19 cellular contexts compared by ENCODE assay signal in genomic region chr14:68254669-68255527, GRCh38.
DNase-seq lines count a peak whose midpoint lies in the region; FAIRE-seq and TF ChIP-seq lines count a peak whose summit lies in the region.
"Had no signal": no experiment of that assay in that cellular context is flagged by ENCODE, and none has a peak within 500 bp of the region (broad histone marks: within the 10 kb centered on the region; RNA-seq: fewer than 3 reads in every experiment).

No MANE protein-coding gene starts in this region.

- POLR2A ChIA-PET in A673 (lab: Charles Lee; ENCODE audit: low non-redundant PET) = no interaction called here

- CTCF ChIA-PET in A673 (lab: Charles Lee) = no interaction called here

- peak; percentile 56 for DNase-seq in EH (ENCODE audit: low read depth)
- no peak for DNase-seq in osteocyte (ENCODE audit: extremely low spot score, unreplicated experiment)
- no peak for DNase-seq in RCC 7860 (ENCODE audit: low spot score)
- DNase-seq in A673 (ENCODE audit: low spot score) = no peak
- no peak for DNase-seq in testis
- no peak for DNase-seq in NCI-H1930 (lab: John Stamatoyannopoulos, UW)
- DNase-seq: activated CD4-positive, alpha-beta T cell treated with anti-CD3 and anti-CD28 coated beads, Interleukin-2, amount 50 U/mL, for 48 hours; AML-193; anterior cingulate cortex; DMS53; esophagus squamous epithelium; hippocampal formation; MM.1S; NCI-H2081 treated with DMSO at 0.1 percent for 48 hours; SHP77; T1000 had no signal

- H3K9me3 Mint-ChIP-seq in dendritic cell treated with granulocyte-macrophage colony-stimulating factor and Interleukin-4, amounts not matched to agents 40 ng/mL and 50 ng/mL, for 4 days = no peaks in the 10 kb centered on the region
- H3K9me3 Mint-ChIP-seq in osteocyte (ENCODE audit: unreplicated experiment) = no peaks in the 10 kb centered on the region

- peak overlapping the region; percentile 1 for H3K27ac Mint-ChIP-seq in dendritic cell treated with granulocyte-macrophage colony-stimulating factor and Interleukin-4, amounts not matched to agents 40 ng/mL and 50 ng/mL, for 4 days
- H3K27ac Mint-ChIP-seq in osteocyte (ENCODE audit: unreplicated experiment) = peak overlapping the region; percentile 75

- TF ChIP-seq POLR2A in testis (IDR thresholded peaks at IDR 0.05) = no peak

- no peaks in the 10 kb centered on the region for H3K36me3 ChIP-seq in HUES6 (ENCODE audit: control insufficient read depth, insufficient read depth, low read length)
- H3K36me3 ChIP-seq in A673 (ENCODE audit: insufficient read depth, low read length, poor library complexity, severe bottlenecking) = no peaks in the 10 kb centered on the region
- no peaks in the 10 kb centered on the region for H3K36me3 ChIP-seq in testis (ENCODE audit: low read depth, missing control alignments)
- H3K36me3 ChIP-seq: esophagus squamous epithelium had no signal

- peaks cover 23% of the 10 kb centered on the region for H3K4me1 Mint-ChIP-seq in dendritic cell treated with granulocyte-macrophage colony-stimulating factor and Interleukin-4, amounts not matched to agents 40 ng/mL and 50 ng/mL, for 4 days (ENCODE audit: low read depth)
- peaks cover 57% of the 10 kb centered on the region for H3K4me1 Mint-ChIP-seq in osteocyte (ENCODE audit: unreplicated experiment)

- no peak overlapping the region for H3K4me3 Mint-ChIP-seq in dendritic cell treated with granulocyte-macrophage colony-stimulating factor and Interleukin-4, amounts not matched to agents 40 ng/mL and 50 ng/mL, for 4 days
- no peak overlapping the region for H3K4me3 Mint-ChIP-seq in osteocyte (ENCODE audit: unreplicated experiment)

- H3K36me3 Mint-ChIP-seq in dendritic cell treated with granulocyte-macrophage colony-stimulating factor and Interleukin-4, amounts not matched to agents 40 ng/mL and 50 ng/mL, for 4 days (ENCODE audit: low read depth) = no peaks in the 10 kb centered on the region
- no peaks in the 10 kb centered on the region for H3K36me3 Mint-ChIP-seq in osteocyte (ENCODE audit: unreplicated experiment)

- H3K4me1 ChIP-seq in HUES6 (ENCODE audit: control insufficient read depth, insufficient read depth, low read length) = peaks cover 67% of the 10 kb centered on the region
- peaks cover 10% of the 10 kb centered on the region for H3K4me1 ChIP-seq in A673 (ENCODE audit: insufficient read depth, low read length, poor library complexity, severe bottlenecking)
- H3K4me1 ChIP-seq in testis = peaks cover 17% of the 10 kb centered on the region

- H3K27me3 ChIP-seq in HUES6 (ENCODE audit: control insufficient read depth, insufficient read depth, low read length) = no peaks in the 10 kb centered on the region
- no peaks in the 10 kb centered on the region for H3K27me3 ChIP-seq in A673 (replicated peaks; ENCODE audit: insufficient read depth, low read depth, low read length, poor library complexity)
- no peaks in the 10 kb centered on the region for H3K27me3 ChIP-seq in testis
- H3K27me3 ChIP-seq: esophagus squamous epithelium had no signal

- no TSS peak for BruUV-seq in A673 (replicated peaks; lab: Mats Ljungman, UMichigan)

- WGBS in testis, 2 donors = 91 to 100% methylated on average over 1 of the region's 1 CpG

- no peaks in the 10 kb centered on the region for H3K9me3 ChIP-seq in HUES6 (ENCODE audit: control insufficient read depth, insufficient read depth, low read depth, low read length)
- no peaks in the 10 kb centered on the region for H3K9me3 ChIP-seq in A673 (ENCODE audit: low read depth, low read length, poor library complexity, severe bottlenecking)
- no peaks in the 10 kb centered on the region for H3K9me3 ChIP-seq in testis
- H3K9me3 ChIP-seq: esophagus squamous epithelium had no signal

- H3K27me3 Mint-ChIP-seq in dendritic cell treated with granulocyte-macrophage colony-stimulating factor and Interleukin-4, amounts not matched to agents 40 ng/mL and 50 ng/mL, for 4 days = no peaks in the 10 kb centered on the region
- H3K27me3 Mint-ChIP-seq in osteocyte (ENCODE audit: unreplicated experiment) = no peaks in the 10 kb centered on the region

- TF ChIP-seq CTCF in osteocyte (IDR thresholded peaks at IDR 0.05) (no peak), A673 (conservative IDR thresholded peaks at IDR 0.05; ENCODE audit: low read depth, low read length) (no peak), testis (IDR thresholded peaks at IDR 0.05) (no peak)

- intact Hi-C loops in dendritic cell treated with granulocyte-macrophage colony-stimulating factor and Interleukin-4, amounts not matched to agents 40 ng/mL and 50 ng/mL, for 4 days (cut with micrococcal nuclease) = loop anchor here (10.0 kb wide), 1 partner anchor 110 kb away; no protein-coding TSS in a partner anchor
- intact Hi-C loops in A673 (cut with micrococcal nuclease; ENCODE audit: unreplicated experiment) = no loop called here
- intact Hi-C loops in testis (cut with DNase I; ENCODE audit: low total_unique reads) = no loop called here

- H3K9ac ChIP-seq in HUES6 (ENCODE audit: low read length) = no peak overlapping the region

- H3K4me3 ChIP-seq in HUES6 (ENCODE audit: low read depth, low read length) (no peak overlapping the region), A673 (ENCODE audit: low read depth, low read length, poor library complexity, severe bottlenecking) (no peak overlapping the region), testis (no peak overlapping the region)
- H3K4me3 ChIP-seq: coronary artery, esophagus squamous epithelium had no signal

- FAIRE-seq in RCC 7860 (lab: Jason Lieb, UNC) = no peak

- peak overlapping the region; percentile 42; the same call in 1 of the 2 replicates for H3K27ac ChIP-seq in HUES6 (ENCODE audit: low read depth, low read length)
- H3K27ac ChIP-seq in A673 (ENCODE audit: low read depth, low read length, poor library complexity, severe bottlenecking) = no peak overlapping the region
- no peak overlapping the region for H3K27ac ChIP-seq in testis
- H3K27ac ChIP-seq: coronary artery, esophagus squamous epithelium had no signal
